8 cellular contexts compared by ENCODE assay signal in genomic region chr20:44910690-44911262, GRCh38.
DNase-seq lines count a peak whose midpoint lies in the region; ATAC-seq and TF ChIP-seq lines count a peak whose summit lies in the region.

No MANE protein-coding gene starts in this region.

- no peak for ATAC-seq in memory B cell (ENCODE audit: low read depth)
- ATAC-seq in GM21619 (IDR thresholded peaks at IDR 0.05; ENCODE audit: unreplicated experiment) = no peak
- no peak for ATAC-seq in GM18870 (IDR thresholded peaks at IDR 0.05; ENCODE audit: unreplicated experiment)

- H3K9me3 Mint-ChIP-seq in memory B cell = no peaks in the 10 kb centered on the region

- H3K36me3 Mint-ChIP-seq in memory B cell = peaks cover 8% of the 10 kb centered on the region

- TF ChIP-seq CTCF in AG10803 (conservative IDR thresholded peaks at IDR 0.05; ENCODE audit: low read length) (no peak), astrocyte of the spinal cord (IDR thresholded peaks at IDR 0.05; ENCODE audit: low read depth, low read length) (no peak)

- H3K27ac Mint-ChIP-seq in memory B cell = peak overlapping the region; percentile 53

- peak overlapping the region; percentile 74 for H3K4me3 ChIP-seq in AG10803 (ENCODE audit: low read length)
- peak overlapping the region; percentile 81 for H3K4me3 ChIP-seq in astrocyte of the spinal cord (ENCODE audit: low read depth, low read length)

- H3K27me3 Mint-ChIP-seq in memory B cell = no peaks in the 10 kb centered on the region

- peak overlapping the region; percentile 89 for H3K4me3 Mint-ChIP-seq in memory B cell

- no peak for DNase-seq in AG10803 (ENCODE audit: low read depth)
- DNase-seq in HuH-7.5 (ENCODE audit: low spot score) = peak; percentile 29
- DNase-seq in astrocyte of the spinal cord (ENCODE audit: low read depth, low spot score) = no peak
- DNase-seq in memory B cell (ENCODE audit: low spot score in 2 of 2) = no peak
- no peak for DNase-seq in NCI-H2171 (lab: John Stamatoyannopoulos, UW)
- no peak for DNase-seq in AG08395 (ENCODE audit: low spot score)

- peaks cover 9% of the 10 kb centered on the region for H3K4me1 Mint-ChIP-seq in memory B cell

- in situ Hi-C loops in astrocyte of the spinal cord (cut with HindIII; ENCODE audit: low sequenced_read_pairs) = no loop called here
